In the genomic region with DNA sequence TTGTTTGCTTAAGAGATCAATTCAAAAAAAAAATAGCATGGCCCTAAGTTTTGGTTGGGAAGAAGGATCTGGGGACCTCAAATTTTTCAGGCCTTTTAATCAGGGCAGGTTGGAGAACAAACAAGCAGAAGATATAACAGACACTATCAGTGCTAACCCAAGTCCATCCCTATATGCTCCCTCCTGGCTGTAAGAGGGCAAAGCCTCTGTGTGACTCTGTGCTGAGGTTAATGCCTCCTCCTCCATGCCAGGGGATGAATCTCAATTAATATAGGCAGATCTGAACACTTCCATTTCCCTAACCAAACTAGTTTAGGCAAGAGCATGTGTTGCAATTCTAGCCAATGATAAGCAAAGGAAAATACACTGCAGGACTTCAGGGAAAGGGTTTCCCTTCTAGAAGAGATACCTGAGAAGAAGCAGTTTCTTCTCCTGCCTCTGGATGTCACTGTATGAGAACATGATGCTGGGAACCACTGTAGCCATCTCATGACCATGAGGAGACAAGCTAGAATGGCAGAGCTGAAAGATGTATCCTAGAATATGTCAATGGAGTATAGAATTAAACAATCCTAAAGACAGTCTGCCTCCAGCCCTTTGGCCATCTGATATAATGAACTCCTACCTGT, we compare ENCODE assay signal across 8 cellular contexts.
A peak's percentile ranks its signal among the peaks of the same experiment; 100 is the strongest.
DNase-seq lines count a peak whose midpoint lies in the region; ATAC-seq and TF ChIP-seq lines count a peak whose summit lies in the region.

No MANE protein-coding gene starts in this region.

- H3K27me3 ChIP-seq in BE2C (no peaks in the 10 kb centered on the region), endodermal cell (ENCODE audit: control insufficient read depth, insufficient read depth, low read length, poor library complexity, severe bottlenecking) (no peaks in the 10 kb centered on the region)

- no peaks in the 10 kb centered on the region for H3K9me3 Mint-ChIP-seq in endodermal cell

- H3K27ac ChIP-seq in endodermal cell (ENCODE audit: low read depth, low read length): no peak overlapping the region

- H3K27me3 Mint-ChIP-seq in endodermal cell (ENCODE audit: insufficient read depth): peaks cover 5% of the 10 kb centered on the region
- H3K27me3 Mint-ChIP-seq in T-helper 17 cell: peaks cover 35% of the 10 kb centered on the region

- H3K27ac Mint-ChIP-seq in endodermal cell: no peak overlapping the region
- H3K27ac Mint-ChIP-seq in T-helper 17 cell: no peak overlapping the region

- no peak overlapping the region for H3K9ac ChIP-seq in endodermal cell (ENCODE audit: extremely low read depth, low read length, poor library complexity, severe bottlenecking)

- H3K4me1 ChIP-seq in BE2C (no peaks in the 10 kb centered on the region), endodermal cell (ENCODE audit: control insufficient read depth, insufficient read depth, low read length) (no peaks in the 10 kb centered on the region)

- peak; percentile 56 for TF ChIP-seq CTCF in BE2C (IDR thresholded peaks at IDR 0.05; ENCODE audit: low read depth, low read length)
- peak; percentile 75 for TF ChIP-seq CTCF in endodermal cell (conservative IDR thresholded peaks at IDR 0.05)

- no peak for DNase-seq in BE2C
- peak; percentile 27 for DNase-seq in LHCN-M2 (ENCODE audit: low read depth)
- peak; percentile 56 for DNase-seq in endodermal cell
- DNase-seq in sciatic nerve (ENCODE audit: low spot score): no peak
- no peak for DNase-seq in T-helper 17 cell
- DNase-seq in stimulated activated CD4-positive, alpha-beta T cell treated with anti-CD3 and anti-CD28 coated beads, Interleukin-4, amount 100 ng/mL, for 1 hour: no peak

- H3K4me3 ChIP-seq in BE2C (ENCODE audit: low read depth, low read length) (no peak overlapping the region), endodermal cell (ENCODE audit: low read length) (no peak overlapping the region)

- intact Hi-C loops in sciatic nerve (cut with DNase I): no loop called here

- H3K36me3 Mint-ChIP-seq in endodermal cell (ENCODE audit: low read depth) (no peaks in the 10 kb centered on the region), T-helper 17 cell (ENCODE audit: low read depth) (peaks cover 2% of the 10 kb centered on the region)

- H3K4me1 Mint-ChIP-seq in endodermal cell (peaks cover 4% of the 10 kb centered on the region), T-helper 17 cell (no peaks in the 10 kb centered on the region)

- H3K4me3 Mint-ChIP-seq in endodermal cell (no peak overlapping the region), T-helper 17 cell (no peak overlapping the region)

- ATAC-seq in GM18861 (IDR thresholded peaks at IDR 0.05; ENCODE audit: unreplicated experiment): peak; percentile 74
- ATAC-seq in sciatic nerve: peak; percentile 71
- ATAC-seq in HG02884 (IDR thresholded peaks at IDR 0.05; ENCODE audit: unreplicated experiment): no peak
- ATAC-seq in T-helper 17 cell: no peak

- H3K36me3 ChIP-seq in BE2C (no peaks in the 10 kb centered on the region), endodermal cell (ENCODE audit: control insufficient read depth, insufficient read depth, low read length) (no peaks in the 10 kb centered on the region)

- H3K9me3 ChIP-seq in BE2C (no peaks in the 10 kb centered on the region), endodermal cell (ENCODE audit: control insufficient read depth, low read length) (no peaks in the 10 kb centered on the region), T-helper 17 cell (ENCODE audit: control insufficient read depth, low read length, poor library complexity, severe bottlenecking) (no peaks in the 10 kb centered on the region)

Comparison
In these comparisons a context has a peak if more than half of its experiments do, and no peak if none do; other contexts are left out.
1. DNase-seq: peak in LHCN-M2 (single experiment) and endodermal cell (single experiment); none in BE2C (single experiment), sciatic nerve (single experiment), T-helper 17 cell (0 of 3) and stimulated activated CD4-positive, alpha-beta T cell treated with anti-CD3 and anti-CD28 coated beads, Interleukin-4, amount 100 ng/mL, for 1 hour (single experiment).
2. ATAC-seq: peak in GM18861 (single experiment) and sciatic nerve (single experiment); none in HG02884 (single experiment) and T-helper 17 cell (single experiment).